Comparison of ENCODE assay signal across 9 cellular contexts in the genomic region with DNA sequence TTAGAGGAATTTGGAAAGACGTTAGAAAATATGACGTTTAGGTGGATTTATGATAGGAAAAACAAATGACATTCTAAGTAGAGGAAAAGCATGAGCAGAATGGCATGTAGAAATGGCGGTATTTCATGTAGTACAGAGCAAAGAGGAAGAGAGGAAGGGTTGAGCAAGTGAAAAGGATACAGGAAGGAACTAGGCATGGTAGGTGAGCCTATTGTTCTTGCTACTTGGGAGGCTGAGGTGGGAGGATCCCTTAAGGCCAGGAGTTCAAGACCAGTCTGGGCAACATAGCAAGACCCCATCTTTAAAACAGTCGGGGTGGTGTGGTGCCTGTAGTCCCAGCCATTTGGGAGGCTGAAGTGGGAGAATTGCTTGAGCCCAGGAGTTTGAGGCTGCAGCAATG. TPM values are rescaled to one million over a fixed set of nuclear protein-coding genes. Genes with fewer than 3 reads are reported as not detected.
DNase-seq lines count a peak whose midpoint lies in the region; ATAC-seq and TF ChIP-seq lines count a peak whose summit lies in the region.
"Had no signal": no experiment of that assay in that cellular context is flagged by ENCODE, and none has a peak within 500 bp of the region (broad histone marks: within the 10 kb centered on the region; RNA-seq: fewer than 3 reads in every experiment).

No MANE protein-coding gene starts in this region.

- H3K27me3 ChIP-seq in A673 (replicated peaks; ENCODE audit: insufficient read depth, low read depth, low read length, poor library complexity) (no peaks in the 10 kb centered on the region), lower lobe of right lung (ENCODE audit: low read depth) (no peaks in the 10 kb centered on the region), Peyer's patch (no peaks in the 10 kb centered on the region)

- peak overlapping the region; percentile 73 for H3K4me3 ChIP-seq in A673 (ENCODE audit: low read depth, low read length, poor library complexity, severe bottlenecking)
- peak overlapping the region; percentile 73 for H3K4me3 ChIP-seq in HFF-Myc (replicated peaks; ENCODE audit: low read depth, low read length)
- peak overlapping the region; percentile 66 for H3K4me3 ChIP-seq in lower lobe of right lung
- H3K4me3 ChIP-seq in Peyer's patch, result peak overlapping the region in 1 of 4 donors; percentile 71

- intact Hi-C loops in A673 (cut with micrococcal nuclease; ENCODE audit: unreplicated experiment), result loop anchor here (2.0 kb wide), 1 partner anchor 55 kb away; the partner anchor contains the start of gene CLDN12
- intact Hi-C loops in activated CD4-positive, alpha-beta memory T cell treated with anti-CD3 and anti-CD28 coated beads for 36 hours (cut with micrococcal nuclease), result loop anchor here (5.0 to 10.0 kb wide), 2 partner anchors 195 to 1343 kb away; partner anchors contain the start of gene STEAP1
- intact Hi-C loops in lower lobe of right lung (cut with DNase I), result no loop called here

- H3K27ac ChIP-seq in A673 (ENCODE audit: low read depth, low read length, poor library complexity, severe bottlenecking) (no peak overlapping the region), lower lobe of right lung (no peak overlapping the region), Peyer's patch (no peak overlapping the region)

- no peaks in the 10 kb centered on the region for H3K9me3 Mint-ChIP-seq in activated CD4-positive, alpha-beta memory T cell treated with anti-CD3 and anti-CD28 coated beads for 36 hours

- ATAC-seq in lower lobe of right lung (no peak), HG02571 (IDR thresholded peaks at IDR 0.05; ENCODE audit: unreplicated experiment) (no peak)

- TF ChIP-seq CTCF in A673 (conservative IDR thresholded peaks at IDR 0.05; ENCODE audit: low read depth, low read length), result no peak
- TF ChIP-seq CTCF in HFF-Myc (IDR thresholded peaks at IDR 0.05; ENCODE audit: low read depth, low read length, missing control alignments), result no peak
- no peak for TF ChIP-seq CTCF in lower lobe of right lung (IDR thresholded peaks at IDR 0.05)
- no peak for TF ChIP-seq CTCF in Peyer's patch (IDR thresholded peaks at IDR 0.05)

- H3K36me3 ChIP-seq in A673 (ENCODE audit: insufficient read depth, low read length, poor library complexity, severe bottlenecking) (no peaks in the 10 kb centered on the region), lower lobe of right lung (no peaks in the 10 kb centered on the region), Peyer's patch (no peaks in the 10 kb centered on the region)

- DNase-seq in A673 (ENCODE audit: low spot score) (no peak), HFF-Myc (ENCODE audit: extremely low read depth, low read depth) (no peak), lower lobe of right lung (no peak), amniotic stem cell (lab: John Stamatoyannopoulos, UW) (no peak), Peyer's patch (no peak)
- DNase-seq in activated CD4-positive, alpha-beta memory T cell treated with anti-CD3 and anti-CD28 coated beads for 36 hours, result no peak
- DNase-seq in NK-92 treated with Interleukin-12 subunit alpha and Interleukin-12 subunit beta, amount 100 ng/mL, for 24 hours (lab: John Stamatoyannopoulos, UW), result no peak
- DNase-seq: stimulated activated CD4-positive, alpha-beta T cell treated with anti-CD3 and anti-CD28 coated beads, Interleukin-1b, Interleukin-23, amount 100 ng/mL, for 48 hours had no signal

- no peaks in the 10 kb centered on the region for H3K27me3 Mint-ChIP-seq in activated CD4-positive, alpha-beta memory T cell treated with anti-CD3 and anti-CD28 coated beads for 36 hours

- peak overlapping the region; percentile 93 for H3K27ac Mint-ChIP-seq in activated CD4-positive, alpha-beta memory T cell treated with anti-CD3 and anti-CD28 coated beads for 36 hours

- peak overlapping the region; percentile 94 for H3K4me3 Mint-ChIP-seq in activated CD4-positive, alpha-beta memory T cell treated with anti-CD3 and anti-CD28 coated beads for 36 hours

- H3K9me3 ChIP-seq in A673 (ENCODE audit: low read depth, low read length, poor library complexity, severe bottlenecking) (no peaks in the 10 kb centered on the region), lower lobe of right lung (no peaks in the 10 kb centered on the region), Peyer's patch (no peaks in the 10 kb centered on the region)

- H3K4me1 ChIP-seq in A673 (ENCODE audit: insufficient read depth, low read length, poor library complexity, severe bottlenecking) (peaks cover 10% of the 10 kb centered on the region), lower lobe of right lung (peaks cover 20% of the 10 kb centered on the region), Peyer's patch (peaks cover 0 to 9% (median 2%) of the 10 kb centered on the region in 4 donors)

- peaks cover 17% of the 10 kb centered on the region for H3K36me3 Mint-ChIP-seq in activated CD4-positive, alpha-beta memory T cell treated with anti-CD3 and anti-CD28 coated beads for 36 hours

- POLR2A ChIA-PET in A673 (lab: Charles Lee; ENCODE audit: low non-redundant PET), result no interaction called here
- POLR2A ChIA-PET in activated CD4-positive, alpha-beta memory T cell treated with anti-CD3 and anti-CD28 coated beads for 36 hours (lab: Charles Lee), result no interaction called here

- H3K4me1 Mint-ChIP-seq in activated CD4-positive, alpha-beta memory T cell treated with anti-CD3 and anti-CD28 coated beads for 36 hours (ENCODE audit: low read depth), result peaks cover 42% of the 10 kb centered on the region

- no peak for TF ChIP-seq POLR2A in Peyer's patch (IDR thresholded peaks at IDR 0.05)

- no TSS peak for BruUV-seq in A673 (replicated peaks; lab: Mats Ljungman, UMichigan)

- CTCF ChIA-PET in A673 (lab: Charles Lee), result no interaction called here
- CTCF ChIA-PET in activated CD4-positive, alpha-beta memory T cell treated with anti-CD3 and anti-CD28 coated beads for 36 hours (lab: Charles Lee), result interaction anchor here (1.0 kb wide), 1 partner anchor 56 kb away, joined by 3 read pairs; the partner anchor contains the start of gene CLDN12

RNA-seq across cellular contexts. Expression of gene GTPBP10, which starts 1.2 kb away (rescaled TPM):
- total RNA-seq in A673 (2021) (32.9 and 34.7 TPM in 2 replicates), lower lobe of right lung (21.3 TPM), Peyer's patch (10 to 100 TPM; 11.6 to 24.8 (median 17.8) TPM)
- 10 to 100 TPM; 32.9 to 33.2 TPM for total RNA-seq in activated CD4-positive, alpha-beta memory T cell treated with anti-CD3 and anti-CD28 coated beads for 36 hours

RNA-seq across cellular contexts. Expression of gene FAM237B, which starts 26.7 kb away (rescaled TPM):
- not detected in 2 replicates for total RNA-seq in A673 (2021)
- total RNA-seq in activated CD4-positive, alpha-beta memory T cell treated with anti-CD3 and anti-CD28 coated beads for 36 hours, result not detected
- total RNA-seq in lower lobe of right lung, result not detected
- total RNA-seq in Peyer's patch, result not detected

RNA-seq across cellular contexts. Expression of gene CLDN12, which starts 55.5 kb away (rescaled TPM):
- total RNA-seq in A673 (2021) (32.9 and 35.1 TPM in 2 replicates), lower lobe of right lung (34.7 TPM), Peyer's patch (10 to 100 TPM; 13.2 to 66.9 (median 49.0) TPM)
- total RNA-seq in activated CD4-positive, alpha-beta memory T cell treated with anti-CD3 and anti-CD28 coated beads for 36 hours, result 1 to 10 TPM; 6.9 to 8.3 TPM
